ENCODE assay signal across 20 cellular contexts in the genomic region with DNA sequence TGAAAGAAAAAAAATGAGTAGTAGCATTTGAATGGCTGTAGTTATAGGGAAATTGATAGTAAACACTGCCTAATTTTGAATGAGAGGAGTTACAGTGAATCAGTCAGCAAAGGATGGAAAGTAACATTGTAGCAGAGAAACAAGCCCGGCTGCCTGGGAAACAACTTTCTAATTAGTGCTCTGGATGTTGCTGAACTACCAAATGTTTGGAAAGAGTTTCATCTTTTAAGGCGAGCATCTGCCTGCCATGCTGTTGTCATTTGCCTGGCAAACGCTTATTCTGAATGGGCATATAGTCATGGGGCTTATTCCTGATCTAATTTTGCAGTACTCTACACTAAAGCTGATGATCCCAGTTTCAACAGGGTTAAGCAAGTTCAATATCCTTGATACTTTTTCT.
"Had no signal": no experiment of that assay in that cellular context is flagged by ENCODE, and none has a peak within 500 bp of the region (broad histone marks: within the 10 kb centered on the region; RNA-seq: fewer than 3 reads in every experiment).

No MANE protein-coding gene starts in this region.

- H3K4me1 ChIP-seq: adrenal gland, colonic mucosa, lower lobe of right lung, upper lobe of left lung had no signal

- DNase-seq: activated CD4-positive, alpha-beta T cell treated with anti-CD3 and anti-CD28 coated beads, Interleukin-2, amount 50 U/mL, for 4 hours; activated CD8-positive, alpha-beta memory T cell treated with anti-CD3 and anti-CD28 coated beads for 24 hours; activated CD8-positive, alpha-beta memory T cell treated with anti-CD3 and anti-CD28 coated beads, Interleukin-2, amount 50 U/mL, for 4 hours; activated T-cell treated with anti-CD3 and anti-CD28 coated beads, Interleukin-2, amount 50 U/mL, for 24 hours; effector memory CD8-positive, alpha-beta T cell; lower lobe of right lung; naive B cell; sigmoid colon; stimulated activated CD4-positive, alpha-beta T cell treated with anti-CD3 and anti-CD28 coated beads, Interleukin-2, amount 100 ng/mL, for 48 hours; stimulated activated naive CD4-positive, alpha-beta T cell; T1000; upper lobe of left lung had no signal

- H3K9me3 ChIP-seq: adrenal gland, ascending aorta, colonic mucosa, esophagus muscularis mucosa, lower lobe of right lung, sigmoid colon, thoracic aorta, upper lobe of left lung had no signal

- H3K36me3 ChIP-seq: colonic mucosa had no signal

- H3K4me3 ChIP-seq: adrenal gland, ascending aorta, colonic mucosa, dorsolateral prefrontal cortex, esophagus muscularis mucosa, lower lobe of right lung, sigmoid colon, thoracic aorta, upper lobe of left lung had no signal

- ATAC-seq: activated CD4-positive, alpha-beta T cell treated with anti-CD3 and anti-CD28 coated beads for 36 hours; activated T-helper 17 cell treated with anti-CD3 and anti-CD28 coated beads, Interleukin-2, amount 50 U/mL, for 72 hours; effector memory CD8-positive, alpha-beta T cell had no signal

- H3K27ac ChIP-seq: adrenal gland, ascending aorta, colonic mucosa, esophagus muscularis mucosa, lower lobe of right lung, sigmoid colon, thoracic aorta, upper lobe of left lung had no signal

- H3K27me3 ChIP-seq: adrenal gland, ascending aorta, colonic mucosa, dorsolateral prefrontal cortex, esophagus muscularis mucosa, sigmoid colon, upper lobe of left lung had no signal
